In the genomic region with DNA sequence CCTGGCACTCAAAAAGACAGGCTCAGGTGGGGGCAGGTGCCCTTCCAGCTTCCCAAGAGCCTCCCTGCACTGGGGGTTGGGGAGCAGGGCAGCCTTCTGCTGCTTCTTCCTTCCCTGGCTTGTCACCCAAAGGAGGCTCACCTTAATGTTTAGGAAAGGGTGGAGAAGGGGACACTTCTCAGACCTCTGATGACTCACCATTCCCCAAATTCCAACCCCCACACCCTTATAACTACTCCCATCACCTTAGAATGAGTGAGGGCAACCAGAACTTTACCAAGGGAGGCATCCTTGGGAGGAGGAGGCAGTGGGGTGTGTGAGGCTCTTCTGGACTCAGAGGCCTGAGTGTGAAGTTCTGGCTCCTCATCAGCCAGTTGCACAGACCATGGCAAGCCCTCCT, we compare ENCODE assay signal across 20 cellular contexts. TPM values are rescaled to one million over a fixed set of nuclear protein-coding genes. Genes with fewer than 3 reads are reported as not detected.
DNase-seq lines count a peak whose midpoint lies in the region; ATAC-seq, FAIRE-seq and TF ChIP-seq lines count a peak whose summit lies in the region.
"Had no signal": no experiment of that assay in that cellular context is flagged by ENCODE, and none has a peak within 500 bp of the region (broad histone marks: within the 10 kb centered on the region; RNA-seq: fewer than 3 reads in every experiment).

No MANE protein-coding gene starts in this region.

- no peaks in the 10 kb centered on the region for H3K36me3 ChIP-seq in naive thymus-derived CD4-positive, alpha-beta T cell (ENCODE audit: control insufficient read depth in 2 of 3, insufficient read depth in 3 of 3, low read length in 3 of 3)
- H3K36me3 ChIP-seq: colonic mucosa, prostate gland had no signal

- TF ChIP-seq CTCF in activated B cell treated with CpG ODN at 0.5 μM for 24 hours (IDR thresholded peaks at IDR 0.05) = no peak

- peaks cover 16 to 23% of the 10 kb centered on the region in 2 donors for H3K4me1 ChIP-seq in naive thymus-derived CD4-positive, alpha-beta T cell (ENCODE audit: control insufficient read depth in 2 of 2, insufficient read depth in 2 of 2, low read length in 2 of 2)

- intact Hi-C loops in activated CD4-positive, alpha-beta T cell treated with anti-CD3 and anti-CD28 coated beads, Interleukin-2, amount 10 ng/mL, durations not matched to agents 24 days and 14 days (cut with micrococcal nuclease) = loop anchor here (1.0 kb wide), 1 partner anchor 102 kb away; no protein-coding TSS in a partner anchor
- intact Hi-C loops in activated B cell treated with CpG ODN at 0.5 μM for 24 hours (cut with micrococcal nuclease) = loop anchor here (5.0 kb wide), 1 partner anchor 104 kb away; no protein-coding TSS in a partner anchor
- intact Hi-C loops in naive thymus-derived CD4-positive, alpha-beta T cell (cut with micrococcal nuclease) = loop anchor here in 1 of 2 donors (5.0 kb wide), 1 partner anchor 89 kb away; no protein-coding TSS in a partner anchor

- H3K4me3 ChIP-seq in naive thymus-derived CD4-positive, alpha-beta T cell (ENCODE audit: low read length) = no peak overlapping the region
- H3K4me3 ChIP-seq: colonic mucosa, GM23338, prostate gland had no signal

- POLR2A ChIA-PET in activated B cell treated with CpG ODN at 0.5 μM for 24 hours (lab: Charles Lee) = interaction anchor here (0.8 to 5.1 kb wide), 5 partner anchors 11 to 174 kb away, joined by 3 to 97 read pairs (median 4); a partner anchor contains a TSS
- POLR2A ChIA-PET in naive thymus-derived CD4-positive, alpha-beta T cell (lab: Charles Lee) = interaction anchor here (1.5 kb wide), 1 partner anchor 13 kb away, joined by 4 read pairs; no protein-coding TSS in a partner anchor

- peak overlapping the region; percentile 86 for H3K4me3 Mint-ChIP-seq in activated CD4-positive, alpha-beta T cell treated with anti-CD3 and anti-CD28 coated beads, Interleukin-2, amount 10 ng/mL, durations not matched to agents 24 days and 14 days
- H3K4me3 Mint-ChIP-seq in activated B cell treated with CpG ODN at 0.5 μM for 24 hours = peak overlapping the region; percentile 83
- peak overlapping the region in 6 of 10 donors; percentile 55 to 97 (median 86) for H3K4me3 Mint-ChIP-seq in naive thymus-derived CD4-positive, alpha-beta T cell
- H3K4me3 Mint-ChIP-seq: brain, GM23338 had no signal

- FAIRE-seq in GM12892 (lab: Jason Lieb, UNC) = peak; percentile 51
- FAIRE-seq: A204.1, endometrium had no signal

- H3K9me3 Mint-ChIP-seq in activated CD4-positive, alpha-beta T cell treated with anti-CD3 and anti-CD28 coated beads, Interleukin-2, amount 10 ng/mL, durations not matched to agents 24 days and 14 days = no peaks in the 10 kb centered on the region
- H3K9me3 Mint-ChIP-seq in activated B cell treated with CpG ODN at 0.5 μM for 24 hours = no peaks in the 10 kb centered on the region
- H3K9me3 Mint-ChIP-seq in naive thymus-derived CD4-positive, alpha-beta T cell = no peaks in the 10 kb centered on the region
- H3K9me3 Mint-ChIP-seq: GM23338 had no signal

- H3K27ac Mint-ChIP-seq in activated CD4-positive, alpha-beta T cell treated with anti-CD3 and anti-CD28 coated beads, Interleukin-2, amount 10 ng/mL, durations not matched to agents 24 days and 14 days = peak overlapping the region; percentile 56
- peak overlapping the region; percentile 95 for H3K27ac Mint-ChIP-seq in activated B cell treated with CpG ODN at 0.5 μM for 24 hours
- peak overlapping the region in 4 of 9 donors; percentile 70 to 95 (median 84) for H3K27ac Mint-ChIP-seq in naive thymus-derived CD4-positive, alpha-beta T cell
- H3K27ac Mint-ChIP-seq: GM23338 had no signal

- no peaks in the 10 kb centered on the region for H3K27me3 ChIP-seq in naive thymus-derived CD4-positive, alpha-beta T cell (ENCODE audit: control insufficient read depth in 2 of 2, insufficient read depth in 2 of 2, low read length in 2 of 2)
- H3K27me3 ChIP-seq: colonic mucosa had no signal

- ATAC-seq in activated B cell treated with CpG ODN at 0.5 μM for 24 hours (ENCODE audit: low read depth) (no peak), GM21360 (IDR thresholded peaks at IDR 0.05; ENCODE audit: unreplicated experiment) (no peak), HG03196 (IDR thresholded peaks at IDR 0.05; ENCODE audit: unreplicated experiment) (no peak)
- no peak for ATAC-seq in naive thymus-derived CD4-positive, alpha-beta T cell
- ATAC-seq: GM23338 had no signal

- CTCF ChIA-PET in activated B cell treated with CpG ODN at 0.5 μM for 24 hours (lab: Charles Lee) = interaction anchor here (1.1 kb wide), 1 partner anchor 69 kb away, joined by 3 read pairs; no protein-coding TSS in a partner anchor
- CTCF ChIA-PET in naive thymus-derived CD4-positive, alpha-beta T cell (lab: Charles Lee) = no interaction called here

- H3K9me3 ChIP-seq in naive thymus-derived CD4-positive, alpha-beta T cell (ENCODE audit: control insufficient read depth in 2 of 3, low read length in 3 of 3) = no peaks in the 10 kb centered on the region
- H3K9me3 ChIP-seq: colonic mucosa, prostate gland had no signal

- peaks cover 23% of the 10 kb centered on the region for H3K4me1 Mint-ChIP-seq in activated CD4-positive, alpha-beta T cell treated with anti-CD3 and anti-CD28 coated beads, Interleukin-2, amount 10 ng/mL, durations not matched to agents 24 days and 14 days
- peaks cover 66% of the 10 kb centered on the region for H3K4me1 Mint-ChIP-seq in activated B cell treated with CpG ODN at 0.5 μM for 24 hours
- H3K4me1 Mint-ChIP-seq in naive thymus-derived CD4-positive, alpha-beta T cell = peaks cover 18 to 35% (median 26%) of the 10 kb centered on the region in 7 donors

- DNase-seq in activated CD4-positive, alpha-beta T cell treated with anti-CD3 and anti-CD28 coated beads, Interleukin-2, amount 10 ng/mL, durations not matched to agents 24 days and 14 days = no peak
- DNase-seq in activated CD4-positive, alpha-beta T cell treated with anti-CD3 and anti-CD28 coated beads, Interleukin-2, amount 50 U/mL, for 1 hour = no peak
- DNase-seq in GM12892 (ENCODE audit: insufficient read length) (no peak), activated B cell treated with CpG ODN at 0.5 μM for 24 hours (no peak), DMS53 treated with DMSO at 0.1 percent for 48 hours (lab: John Stamatoyannopoulos, UW; ENCODE audit: unreplicated experiment) (no peak)
- no peak for DNase-seq in naive thymus-derived CD4-positive, alpha-beta T cell
- DNase-seq: colonic mucosa, DMS79, islet precursor cell, mammary epithelial cell, NCI-H187 treated with DMSO at 0.1 percent for 48 hours had no signal

- H3K27ac ChIP-seq in naive thymus-derived CD4-positive, alpha-beta T cell (ENCODE audit: low read depth, low read length) = no peak overlapping the region
- H3K27ac ChIP-seq: C4-2B, colonic mucosa, prostate gland, VCaP had no signal

- TF ChIP-seq POLR2A in GM12892 (IDR thresholded peaks at IDR 0.05; ENCODE audit: low read depth, low read length) = no peak

- H3K27me3 Mint-ChIP-seq in activated CD4-positive, alpha-beta T cell treated with anti-CD3 and anti-CD28 coated beads, Interleukin-2, amount 10 ng/mL, durations not matched to agents 24 days and 14 days = peaks cover 63% of the 10 kb centered on the region
- no peaks in the 10 kb centered on the region for H3K27me3 Mint-ChIP-seq in activated B cell treated with CpG ODN at 0.5 μM for 24 hours
- peaks cover 0 to 82% (median 9%) of the 10 kb centered on the region in 5 donors for H3K27me3 Mint-ChIP-seq in naive thymus-derived CD4-positive, alpha-beta T cell

- H3K36me3 Mint-ChIP-seq in activated CD4-positive, alpha-beta T cell treated with anti-CD3 and anti-CD28 coated beads, Interleukin-2, amount 10 ng/mL, durations not matched to agents 24 days and 14 days (ENCODE audit: low read depth) = peaks cover 2% of the 10 kb centered on the region
- no peaks in the 10 kb centered on the region for H3K36me3 Mint-ChIP-seq in activated B cell treated with CpG ODN at 0.5 μM for 24 hours (ENCODE audit: low read depth)
- no peaks in the 10 kb centered on the region for H3K36me3 Mint-ChIP-seq in naive thymus-derived CD4-positive, alpha-beta T cell
- H3K36me3 Mint-ChIP-seq: brain had no signal

RNA-seq across cellular contexts. Expression of a gene that starts 15.2 kb away (rescaled TPM):
- 16.9 and 17.6 TPM in 2 replicates for total RNA-seq in activated CD4-positive, alpha-beta T cell treated with anti-CD3 and anti-CD28 coated beads, Interleukin-2, amount 10 ng/mL, durations not matched to agents 24 days and 14 days
- polyA plus RNA-seq in GM12892 (2012; ENCODE audit: missing spikeins) = 8.3 TPM
- total RNA-seq in activated B cell treated with CpG ODN at 0.5 μM for 24 hours = 37.8 and 40.7 TPM in 2 replicates
- total RNA-seq in naive thymus-derived CD4-positive, alpha-beta T cell = 1 to 10 TPM; 3.1 to 7.6 (median 4.9) TPM
- under 1 TPM; 0.07 to 0.21 TPM for polyA plus RNA-seq in naive thymus-derived CD4-positive, alpha-beta T cell
